In the genomic region with DNA sequence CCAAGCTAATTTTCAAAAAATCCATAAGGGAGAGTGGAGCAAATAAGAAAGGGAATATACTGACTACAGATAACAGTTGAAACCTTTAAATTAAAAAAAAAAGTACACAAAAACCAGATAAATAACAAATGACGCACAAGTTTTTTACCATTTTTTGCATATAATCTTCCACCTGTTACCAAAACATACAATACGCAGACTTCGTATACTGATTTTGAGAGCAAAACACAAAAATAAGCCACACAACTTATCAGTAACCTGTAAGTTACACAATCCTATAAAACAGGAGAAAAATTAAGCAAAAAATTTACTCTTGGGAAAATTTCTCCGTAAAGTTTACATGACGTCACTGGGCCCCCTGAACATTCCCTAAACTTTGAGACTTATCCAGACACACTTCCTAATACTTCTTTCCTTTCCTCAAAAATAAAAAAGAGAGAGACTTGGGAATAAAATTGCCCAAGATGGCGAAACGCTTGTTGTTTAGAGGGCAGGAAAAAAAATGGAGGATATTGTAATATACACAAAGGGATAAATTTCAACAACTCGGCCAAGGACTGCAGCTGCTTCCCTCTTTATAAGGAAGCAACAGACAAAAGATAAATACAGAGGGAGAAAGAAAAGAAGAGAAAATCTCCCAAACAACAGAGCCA, we compare ENCODE assay signal across 1 cellular context.
TF ChIP-seq lines count a peak whose summit lies in the region.

No MANE protein-coding gene starts in this region.

TF ChIP-seq in GM23338, 12 proteins besides CTCF, POLR2A, EP300 and RAD21 (continued from another document):
- no peak for TF ChIP-seq ETS1 (IDR thresholded peaks at IDR 0.05)
- TF ChIP-seq CREB1 (CRISPR knock-in tag; IDR thresholded peaks at IDR 0.05; ENCODE audit: low read depth), result peak; percentile 87
